Comparison of ENCODE assay signal across 8 cellular contexts in the genomic region with DNA sequence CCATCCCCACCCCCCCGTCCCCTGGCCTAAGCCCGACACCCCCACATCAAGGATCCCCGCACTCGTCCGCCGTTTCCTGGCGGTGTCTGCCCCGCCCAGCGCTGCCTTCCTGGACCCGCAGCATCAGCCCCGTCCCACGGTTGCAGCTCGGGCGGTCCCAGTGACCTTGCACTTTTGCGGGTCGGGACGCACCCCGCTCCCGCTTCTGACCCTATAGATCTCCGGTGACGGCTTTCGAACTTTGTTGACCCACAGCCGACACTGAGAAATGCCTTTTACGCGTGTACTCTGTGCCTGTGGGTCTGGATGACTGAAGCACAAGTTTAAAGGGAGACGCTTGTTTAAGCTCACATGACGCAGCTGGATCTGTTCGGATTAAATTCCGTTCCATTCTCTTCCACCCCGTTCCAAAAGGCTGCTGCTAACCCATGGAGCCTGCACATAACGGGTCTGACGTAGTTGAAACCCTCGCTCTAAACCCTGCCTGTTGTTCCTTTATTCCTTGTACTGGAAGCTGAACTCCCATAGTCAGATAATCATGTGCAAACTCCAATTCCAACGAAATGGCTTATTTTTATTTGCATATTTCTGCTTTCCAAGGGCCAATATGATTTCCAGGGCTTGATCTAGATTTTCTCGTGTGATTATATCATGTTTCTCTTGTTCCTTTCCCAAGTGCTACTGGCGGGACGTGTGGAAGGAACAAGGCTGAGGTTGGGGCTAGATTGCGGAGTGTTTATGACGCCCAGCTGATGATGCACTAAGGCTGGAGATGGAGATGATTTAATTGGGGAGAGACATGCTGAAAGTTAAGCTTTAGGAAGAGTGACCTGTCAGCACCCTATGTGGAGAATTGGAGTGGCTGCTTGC. TPM values are rescaled to one million over a fixed set of nuclear protein-coding genes. Genes with fewer than 3 reads are reported as not detected.
A peak's percentile ranks its signal among the peaks of the same experiment; 100 is the strongest.
DNase-seq lines count a peak whose midpoint lies in the region; ATAC-seq and TF ChIP-seq lines count a peak whose summit lies in the region.

No MANE protein-coding gene starts in this region.

- DNase-seq in RWPE2 (ENCODE audit: low spot score) (no peak), ascending aorta (ENCODE audit: low spot score in 2 of 2) (peak in 1 of 2 donors; percentile 73), right atrium auricular region (ENCODE audit: low spot score) (peak; percentile 60), psoas muscle (peak in 1 of 2 donors; percentile 72), SKM-1 treated with dmso at 0.1 percent for 144 hours (lab: John Stamatoyannopoulos, UW; ENCODE audit: unreplicated experiment) (no peak), NCI-H226 (no peak)

- intact Hi-C loops in ascending aorta (cut with DNase I), result loop anchor here (5.0 to 10.0 kb wide), 3 partner anchors 45 to 378 kb away; partner anchors contain the start of genes CEMP1, PDPK1 and PKMYT1
- intact Hi-C loops in psoas muscle (cut with DNase I), result no loop called here

- H3K4me3 ChIP-seq in RWPE2 (ENCODE audit: severe bottlenecking) (peak overlapping the region; percentile 65), ascending aorta (peak overlapping the region; percentile 73 to 87), right atrium auricular region (peak overlapping the region; percentile 76 to 94), psoas muscle (peak overlapping the region; percentile 93)

- H3K9me3 ChIP-seq in RWPE2 (ENCODE audit: severe bottlenecking), result no peaks in the 10 kb centered on the region
- H3K9me3 ChIP-seq in ascending aorta, result no peaks in the 10 kb centered on the region
- no peaks in the 10 kb centered on the region for H3K9me3 ChIP-seq in right atrium auricular region
- no peaks in the 10 kb centered on the region for H3K9me3 ChIP-seq in psoas muscle

- TF ChIP-seq CTCF in RWPE2 (IDR thresholded peaks at IDR 0.05; ENCODE audit: poor library complexity, severe bottlenecking) (no peak), ascending aorta (IDR thresholded peaks at IDR 0.05) (peak in 1 of 3 experiments; percentile 1), right atrium auricular region (IDR thresholded peaks at IDR 0.05) (no peak), psoas muscle (IDR thresholded peaks at IDR 0.05) (no peak)

- 2 to 4% (median 2%) methylated on average over 37 to 39 of the region's 39 CpGs for WGBS in psoas muscle, 3 donors

- no peaks in the 10 kb centered on the region for H3K27me3 ChIP-seq in RWPE2 (ENCODE audit: insufficient read depth, poor library complexity, severe bottlenecking)
- no peaks in the 10 kb centered on the region for H3K27me3 ChIP-seq in ascending aorta
- H3K27me3 ChIP-seq in right atrium auricular region, result no peaks in the 10 kb centered on the region
- no peaks in the 10 kb centered on the region for H3K27me3 ChIP-seq in psoas muscle (ENCODE audit: insufficient read depth in 3 of 3, low read length in 2 of 3)

- H3K27ac ChIP-seq in RWPE2 (ENCODE audit: poor library complexity, severe bottlenecking) (peak overlapping the region; percentile 37), ascending aorta (peak overlapping the region; percentile 83 to 88), right atrium auricular region (peak overlapping the region; percentile 87 to 93), psoas muscle (peak overlapping the region; percentile 95)

- H3K36me3 ChIP-seq in RWPE2 (ENCODE audit: low read depth), result peaks cover 26% of the 10 kb centered on the region
- H3K36me3 ChIP-seq in ascending aorta, result peaks cover 14 to 20% of the 10 kb centered on the region in 2 donors
- peaks cover 19% of the 10 kb centered on the region for H3K36me3 ChIP-seq in right atrium auricular region
- H3K36me3 ChIP-seq in psoas muscle (ENCODE audit: insufficient read depth in 1 of 2, low read depth in 1 of 2), result peaks cover 0 to 33% of the 10 kb centered on the region in 2 donors

- H3K4me1 ChIP-seq in RWPE2 (ENCODE audit: insufficient read depth, poor library complexity, severe bottlenecking) (peaks cover 34% of the 10 kb centered on the region), ascending aorta (peaks cover 0 to 12% of the 10 kb centered on the region in 2 donors), right atrium auricular region (peaks cover 0 to 17% of the 10 kb centered on the region in 2 donors), psoas muscle (peaks cover 24% of the 10 kb centered on the region)

- ATAC-seq in GM18498 (IDR thresholded peaks at IDR 0.05; ENCODE audit: unreplicated experiment) (peak; percentile 28), HG02885 (IDR thresholded peaks at IDR 0.05; ENCODE audit: poor library complexity, unreplicated experiment) (peak; percentile 28), RWPE2 (ENCODE audit: low read depth) (peak; percentile 15; the same call in 1 of the 3 replicates), psoas muscle (peak; percentile 14 to 51 (median 28))

RNA-seq across cellular contexts. Expression of gene FLYWCH1, which starts 0.8 kb away (rescaled TPM):
- total RNA-seq in ascending aorta (74.3 TPM), right atrium auricular region (10 to 100 TPM; 31.5 to 37.8 TPM), psoas muscle (10 to 100 TPM; 33.0 to 55.5 (median 40.3) TPM)
- polyA plus RNA-seq in psoas muscle, result 10 to 100 TPM; 21.2 to 65.2 (median 24.7) TPM

RNA-seq across cellular contexts. Expression of gene FLYWCH2, which starts 29.6 kb away (rescaled TPM):
- total RNA-seq in ascending aorta (109 TPM), right atrium auricular region (10 to 100 TPM; 48.2 to 57.9 TPM), psoas muscle (10 to 100 TPM; 14.1 to 15.7 (median 15.4) TPM)
- 10 to 100 TPM; 26.5 to 39.4 (median 35.5) TPM for polyA plus RNA-seq in psoas muscle

RNA-seq across cellular contexts. Expression of gene KREMEN2, which starts 51.5 kb away (rescaled TPM):
- not detected for total RNA-seq in ascending aorta
- not detected for total RNA-seq in right atrium auricular region
- total RNA-seq in psoas muscle, result not detected
- under 1 TPM in 2 of 3 donors, not detected in 1; 0.01 to 0.04 TPM for polyA plus RNA-seq in psoas muscle

RNA-seq across cellular contexts. Expression of gene PRSS22, which starts 54.6 kb away (rescaled TPM):
- total RNA-seq in ascending aorta, result not detected
- not detected for total RNA-seq in right atrium auricular region
- total RNA-seq in psoas muscle, result under 1 TPM in 1 of 4 donors, not detected in 3; 0.20 TPM
- polyA plus RNA-seq in psoas muscle, result under 1 TPM in 2 of 3 donors, not detected in 1; 0.07 to 0.13 TPM

RNA-seq across cellular contexts. Expression of gene PAQR4, which starts 56.6 kb away (rescaled TPM):
- total RNA-seq in ascending aorta (9.2 TPM), right atrium auricular region (1 to 10 TPM; 4.7 to 5.9 TPM), psoas muscle (10 to 100 TPM in 1 of 4 donors, 1 to 10 TPM in 3; 4.6 to 15.9 (median 8.1) TPM)
- 10 to 100 TPM; 12.3 to 26.1 (median 15.0) TPM for polyA plus RNA-seq in psoas muscle

Comparison
In these comparisons a context has a peak if more than half of its experiments do, and no peak if none do; other contexts are left out.
1. H3K27ac ChIP-seq: peak in every context shown above with its lines; median percentile 95 in psoas muscle; 90 in right atrium auricular region; 86 in ascending aorta; 37 in RWPE2.